ENCODE assay signal across 12 cellular contexts in the genomic region with DNA sequence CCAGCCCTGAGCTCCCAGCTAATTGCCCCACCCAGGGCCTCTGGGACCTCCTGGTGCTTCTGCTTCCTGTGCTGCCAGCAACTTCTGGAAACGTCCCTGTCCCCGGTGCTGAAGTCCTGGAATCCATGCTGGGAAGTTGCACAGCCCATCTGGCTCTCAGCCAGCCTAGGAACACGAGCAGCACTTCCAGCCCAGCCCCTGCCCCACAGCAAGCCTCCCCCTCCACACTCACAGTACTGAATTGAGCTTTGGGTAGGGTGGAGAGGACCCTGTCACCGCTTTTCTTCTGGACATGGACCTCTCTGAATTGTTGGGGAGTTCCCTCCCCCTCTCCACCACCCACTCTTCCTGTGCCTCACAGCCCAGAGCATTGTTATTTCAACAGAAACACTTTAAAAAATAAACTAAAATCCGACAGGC. TPM values are rescaled to one million over a fixed set of nuclear protein-coding genes. Genes with fewer than 3 reads are reported as not detected.
DNase-seq lines count a peak whose midpoint lies in the region; ATAC-seq and TF ChIP-seq lines count a peak whose summit lies in the region.
"Not testable (repeated sequence)": the region's sequence is repeated elsewhere in the genome, so short reads cannot be mapped to it uniquely, and the experiment has no call there.
"Had no signal": no experiment of that assay in that cellular context is flagged by ENCODE, and none has a peak within 500 bp of the region (broad histone marks: within the 10 kb centered on the region; RNA-seq: fewer than 3 reads in every experiment).

No MANE protein-coding gene starts in this region.

- not testable (repeated sequence) for H4K20me1 ChIP-seq in HCT116 (ENCODE audit: insufficient read depth); osteoblast (ENCODE audit: insufficient read depth, low read length)

- not testable (repeated sequence) for TF ChIP-seq POLR2A in HCT116 (IDR thresholded peaks at IDR 0.05; ENCODE audit: borderline replicate concordance, extremely low read depth, insufficient read depth, insufficient read length)

- RAD21 ChIA-PET in HCT116 (lab: Charles Lee; ENCODE audit: low non-redundant PET in 1 of 2, low total read pairs in 2 of 2, uncharacterized antibody in 2 of 2, unreplicated experiment in 2 of 2) = not testable (repeated sequence)

- peaks cover 39% of the 10 kb centered on the region for H3K27me3 Mint-ChIP-seq in MCF 10A (ENCODE audit: insufficient read depth, unreplicated experiment)

- H3K27me3 ChIP-seq in HCT116 (ENCODE audit: insufficient read depth, low read length) = not testable (repeated sequence)
- peaks cover 76% of the 10 kb centered on the region for H3K27me3 ChIP-seq in foreskin keratinocyte
- peaks cover 53% of the 10 kb centered on the region for H3K27me3 ChIP-seq in osteoblast (ENCODE audit: insufficient read depth, low read length)

- DNase-seq in A172 (ENCODE audit: low spot score) (peak; percentile 49), NCI-H226 (peak; percentile 9), SW480 (ENCODE audit: low spot score) (peak; percentile 18), MCF 10A (ENCODE audit: unreplicated experiment) (peak; percentile 53), left kidney (ENCODE audit: low read depth, low spot score) (peak; percentile 47), osteoblast (ENCODE audit: insufficient read length, low spot score, missing footprints) (peak; percentile 67)
- DNase-seq in HCT116 (ENCODE audit: low read depth, low spot score); foreskin keratinocyte: not testable (repeated sequence)

- H2AFZ ChIP-seq in HCT116 (ENCODE audit: low read depth, low read length, poor library complexity, severe bottlenecking); osteoblast (ENCODE audit: low read length): not testable (repeated sequence)

- not testable (repeated sequence) for H3K79me2 ChIP-seq in HCT116 (ENCODE audit: insufficient read depth, low read length); osteoblast (ENCODE audit: insufficient read depth, low read length)

- not testable (repeated sequence) for H3K36me3 Mint-ChIP-seq in MCF 10A (ENCODE audit: insufficient read depth, unreplicated experiment)

- H3K9me3 ChIP-seq in HCT116 (ENCODE audit: control insufficient read depth in 1 of 2, insufficient read depth in 1 of 2, low read depth in 1 of 2, low read length in 2 of 2); osteoblast (ENCODE audit: low read depth, low read length): not testable (repeated sequence)

- peak; percentile 52 for ATAC-seq in HCT116
- peak; percentile 27 for ATAC-seq in foreskin keratinocyte

- not testable (repeated sequence) for H3K4me3 Mint-ChIP-seq in MCF 10A (ENCODE audit: unreplicated experiment)

- H3K9ac ChIP-seq in HCT116 (ENCODE audit: low read length) = not testable (repeated sequence)

- POLR2A ChIA-PET in HCT116 (lab: Charles Lee); MCF 10A (lab: Yijun Ruan, JAX): not testable (repeated sequence)

- CTCF ChIA-PET in HCT116 (lab: Charles Lee) = not testable (repeated sequence)
- CTCF ChIA-PET in MCF 10A (lab: Yijun Ruan, JAX) = interaction anchor here (0.6 to 0.8 kb wide), 2 partner anchors 11 to 12 kb away, joined by 3 to 5 read pairs; no protein-coding TSS in a partner anchor

- not testable (repeated sequence) for H3K9me2 ChIP-seq in HCT116 (ENCODE audit: insufficient read depth)

- H3K27ac Mint-ChIP-seq in MCF 10A (ENCODE audit: low read depth, unreplicated experiment) = not testable (repeated sequence)

- TF ChIP-seq RAD21 in HCT116 (IDR thresholded peaks at IDR 0.05; ENCODE audit: low read depth) = not testable (repeated sequence)

- H3K4me3 ChIP-seq in HCT116 (replicated peaks in 1 of 2; ENCODE audit: low read depth in 1 of 2, low read length in 2 of 2); osteoblast (ENCODE audit: insufficient read depth, low read length): not testable (repeated sequence)

- peaks cover 0 to 14% of the 10 kb centered on the region in 2 experiments; a peak in 2 of 4 replicates for H3K4me1 ChIP-seq in HCT116 (ENCODE audit: control insufficient read depth in 1 of 2, insufficient read depth in 2 of 2, low read length in 2 of 2)
- not testable (repeated sequence) for H3K4me1 ChIP-seq in foreskin keratinocyte; osteoblast (ENCODE audit: insufficient read depth, low read length)

- intact Hi-C loops in HCT116 (cut with micrococcal nuclease); MCF 10A (cut with micrococcal nuclease): not testable (repeated sequence)

- not testable (repeated sequence) for H3K27ac ChIP-seq in HCT116 (ENCODE audit: low read depth, low read length); foreskin keratinocyte; osteoblast (ENCODE audit: low read depth, low read length)

- TF ChIP-seq CTCF in HCT116 (IDR thresholded peaks at IDR 0.05 in 2 of 3, conservative IDR thresholded peaks at IDR 0.05 in 1 of 3; ENCODE audit: borderline replicate concordance in 1 of 3, insufficient read depth in 1 of 3, low read depth in 2 of 3, low read length in 2 of 3); MCF 10A (IDR thresholded peaks at IDR 0.05; ENCODE audit: unreplicated experiment); foreskin keratinocyte (conservative IDR thresholded peaks at IDR 0.05); osteoblast (IDR thresholded peaks at IDR 0.05; ENCODE audit: extremely low read depth, low read depth, low read length): not testable (repeated sequence)

- H3K4me1 Mint-ChIP-seq in MCF 10A (ENCODE audit: insufficient read depth, unreplicated experiment) = not testable (repeated sequence)

- not testable (repeated sequence) for H3K36me3 ChIP-seq in HCT116 (ENCODE audit: control insufficient read depth in 1 of 2, insufficient read depth in 2 of 2, low read length in 2 of 2); osteoblast (ENCODE audit: insufficient read depth, low read length)

- BruUV-seq in HCT116 (replicated peaks; lab: Mats Ljungman, UMichigan); MCF 10A (replicated peaks; lab: Mats Ljungman, UMichigan): not testable (repeated sequence)

- H3K4me2 ChIP-seq in HCT116 (ENCODE audit: low read length) = peak overlapping the region; percentile 32
- not testable (repeated sequence) for H3K4me2 ChIP-seq in osteoblast (ENCODE audit: insufficient read depth, low read length)

- H3K9me3 Mint-ChIP-seq in MCF 10A (ENCODE audit: unreplicated experiment) = not testable (repeated sequence)

TF ChIP-seq in HCT116, 20 proteins besides CTCF, POLR2A, EP300 and RAD21:
- peak; percentile 63 for TF ChIP-seq REST (IDR thresholded peaks at IDR 0.05; ENCODE audit: low read depth)

RNA-seq across cellular contexts. Expression of gene HBA2, which starts 2.6 kb away (rescaled TPM):
- not detected in 2 replicates for total RNA-seq in A172 (2014; rRNA removed; shearing (Covaris generic))
- total RNA-seq in HCT116 (2021; ENCODE audit: unreplicated experiment) (3.0 TPM), MCF 10A (2022) (not detected in 2 replicates), foreskin keratinocyte (not detected in 2 replicates), osteoblast (not detected in 2 replicates)
- 4.4 and 6.3 TPM in 2 replicates for polyA plus RNA-seq in HCT116 (2012)
- polyA plus RNA-seq in foreskin keratinocyte = not detected in 2 replicates
- total RNA-seq: activated naive CD8-positive, alpha-beta T cell treated with anti-CD3 and anti-CD28 coated beads for 36 hours; activated T-helper 17 cell treated with anti-CD3 and anti-CD28 coated beads, Interleukin-2, amount 50 U/mL, for 72 hours had no signal

RNA-seq across cellular contexts. Expression of gene HBM, which starts 4.3 kb away (rescaled TPM):
- not detected in 2 replicates for total RNA-seq in A172 (2014; rRNA removed; shearing (Covaris generic))
- not detected for total RNA-seq in HCT116 (2021; ENCODE audit: unreplicated experiment)
- not detected in 2 replicates for polyA plus RNA-seq in HCT116 (2012)
- not detected in 2 replicates for total RNA-seq in MCF 10A (2022)
- total RNA-seq in foreskin keratinocyte = not detected in 2 replicates
- polyA plus RNA-seq in foreskin keratinocyte = not detected in 2 replicates
- not detected in 2 replicates for total RNA-seq in osteoblast
- total RNA-seq: activated naive CD8-positive, alpha-beta T cell treated with anti-CD3 and anti-CD28 coated beads for 36 hours; activated T-helper 17 cell treated with anti-CD3 and anti-CD28 coated beads, Interleukin-2, amount 50 U/mL, for 72 hours; Caco-2; gastrocnemius medialis had no signal

RNA-seq across cellular contexts. Expression of gene HBA1, which starts 6.4 kb away (rescaled TPM):
- total RNA-seq in A172 (2014; rRNA removed; shearing (Covaris generic)) = not detected in 2 replicates
- 4.9 TPM for total RNA-seq in HCT116 (2021; ENCODE audit: unreplicated experiment)
- polyA plus RNA-seq in HCT116 (2012) = 0.50 and 2.7 TPM in 2 replicates
- 2.2 and 2.9 TPM in 2 replicates for total RNA-seq in MCF 10A (2022)
- not detected in 2 replicates for total RNA-seq in foreskin keratinocyte
- 0.41 TPM in 1 of 2 replicates, not detected in the other for polyA plus RNA-seq in foreskin keratinocyte
- total RNA-seq in osteoblast = not detected in 2 replicates
- total RNA-seq: activated naive CD8-positive, alpha-beta T cell treated with anti-CD3 and anti-CD28 coated beads for 36 hours; activated T-helper 17 cell treated with anti-CD3 and anti-CD28 coated beads, Interleukin-2, amount 50 U/mL, for 72 hours had no signal

RNA-seq across cellular contexts. Expression of gene HBQ1, which starts 10.2 kb away (rescaled TPM):
- total RNA-seq in A172 (2014; rRNA removed; shearing (Covaris generic)) = not detected in 2 replicates
- total RNA-seq in HCT116 (2021; ENCODE audit: unreplicated experiment) = not detected
- polyA plus RNA-seq in HCT116 (2012) = not detected in 2 replicates
- total RNA-seq in MCF 10A (2022) = not detected in 2 replicates
- total RNA-seq in foreskin keratinocyte = 0.28 TPM in 1 of 2 replicates, not detected in the other
- polyA plus RNA-seq in foreskin keratinocyte = 0.64 and 1.6 TPM in 2 replicates
- not detected in 2 replicates for total RNA-seq in osteoblast
- total RNA-seq: activated T-helper 17 cell treated with anti-CD3 and anti-CD28 coated beads, Interleukin-2, amount 50 U/mL, for 72 hours; gastrocnemius medialis had no signal

RNA-seq across cellular contexts. Expression of gene HBZ, which starts 17.7 kb away (rescaled TPM):
- not detected in 2 replicates for total RNA-seq in A172 (2014; rRNA removed; shearing (Covaris generic))
- total RNA-seq in HCT116 (2021; ENCODE audit: unreplicated experiment) (not detected), MCF 10A (2022) (not detected in 2 replicates), foreskin keratinocyte (not detected in 2 replicates), osteoblast (not detected in 2 replicates)
- 0.14 and 0.36 TPM in 2 replicates for polyA plus RNA-seq in HCT116 (2012)
- polyA plus RNA-seq in foreskin keratinocyte = 0.07 TPM in 1 of 2 replicates, not detected in the other
- total RNA-seq: activated naive CD8-positive, alpha-beta T cell treated with anti-CD3 and anti-CD28 coated beads for 36 hours; activated T-helper 17 cell treated with anti-CD3 and anti-CD28 coated beads, Interleukin-2, amount 50 U/mL, for 72 hours; Caco-2; gastrocnemius medialis had no signal
